8 cellular contexts compared by ENCODE assay signal in genomic region chr7:100127866-100128601, GRCh38. TPM values are rescaled to one million over a fixed set of nuclear protein-coding genes. Genes with fewer than 3 reads are reported as not detected.
DNase-seq lines count a peak whose midpoint lies in the region; ATAC-seq and TF ChIP-seq lines count a peak whose summit lies in the region.

No MANE protein-coding gene starts in this region.

- peak overlapping the region; percentile 94 to 98 for H3K4me3 ChIP-seq in CD4-positive, alpha-beta memory T cell (ENCODE audit: low read length in 2 of 2)
- H3K4me3 ChIP-seq in endodermal cell (ENCODE audit: low read length), result peak overlapping the region; percentile 85

- TF ChIP-seq CTCF in VCaP (conservative IDR thresholded peaks at IDR 0.05) (no peak), endodermal cell (conservative IDR thresholded peaks at IDR 0.05) (no peak)

- intact Hi-C loops in CD4-positive, alpha-beta memory T cell (cut with micrococcal nuclease), result loop anchor here (1.0 to 2.0 kb wide), 3 partner anchors 9 to 79 kb away; partner anchors contain the start of genes CNPY4, TAF6, ZNF3 and ZSCAN21

- peaks cover 19 to 47% (median 30%) of the 10 kb centered on the region in 4 donors for H3K4me1 Mint-ChIP-seq in CD4-positive, alpha-beta memory T cell
- H3K4me1 Mint-ChIP-seq in endodermal cell, result peaks cover 3% of the 10 kb centered on the region
- H3K4me1 Mint-ChIP-seq in natural killer cell treated with Interleukin-12 subunit alpha and Interleukin-12 subunit beta and Interleukin-15 and Interleukin-18, amount 100 ng/mL, for 72 hours (ENCODE audit: low read depth in 2 of 2), result peaks cover 25 to 31% of the 10 kb centered on the region in 2 donors

- H3K27ac ChIP-seq in CD4-positive, alpha-beta memory T cell (ENCODE audit: low read depth, low read length), result peak overlapping the region; percentile 87
- H3K27ac ChIP-seq in VCaP, result peak overlapping the region; percentile 99
- H3K27ac ChIP-seq in endodermal cell (ENCODE audit: low read depth, low read length), result no peak overlapping the region

- POLR2A ChIA-PET in CD4-positive, alpha-beta memory T cell (lab: Charles Lee; ENCODE audit: partially characterized antibody), result interaction anchor here (0.6 to 5.5 kb wide), 14 partner anchors 8 to 513 kb away, joined by 3 to 45 read pairs (median 3); partner anchors contain the start of genes AP4M1, CNPY4, GPC2 and LAMTOR4
- POLR2A ChIA-PET in HEK293T (lab: Yijun Ruan, JAX), result interaction anchor here (0.6 to 1.9 kb wide), 8 partner anchors 13 to 113 kb away, joined by 3 to 14 read pairs (median 4); partner anchors contain the start of genes AP4M1, LAMTOR4, MCM7 and ZKSCAN1

- ATAC-seq in natural killer cell treated with Interleukin-12 subunit alpha and Interleukin-12 subunit beta and Interleukin-15 and Interleukin-18, amount 100 ng/mL, for 72 hours, result no peak

- H3K36me3 ChIP-seq in CD4-positive, alpha-beta memory T cell (ENCODE audit: insufficient read depth, low read length), result peaks cover 9% of the 10 kb centered on the region
- no peaks in the 10 kb centered on the region for H3K36me3 ChIP-seq in endodermal cell (ENCODE audit: control insufficient read depth, insufficient read depth, low read length)

- H3K9ac ChIP-seq in endodermal cell (ENCODE audit: extremely low read depth, low read length, poor library complexity, severe bottlenecking), result peak overlapping the region; percentile 34

- no peaks in the 10 kb centered on the region for H3K27me3 Mint-ChIP-seq in CD4-positive, alpha-beta memory T cell
- peaks cover 27% of the 10 kb centered on the region for H3K27me3 Mint-ChIP-seq in endodermal cell (ENCODE audit: insufficient read depth)
- no peaks in the 10 kb centered on the region for H3K27me3 Mint-ChIP-seq in natural killer cell treated with Interleukin-12 subunit alpha and Interleukin-12 subunit beta and Interleukin-15 and Interleukin-18, amount 100 ng/mL, for 72 hours

- H3K36me3 Mint-ChIP-seq in CD4-positive, alpha-beta memory T cell, result peaks cover 0 to 19% of the 10 kb centered on the region in 2 donors
- peaks cover 2% of the 10 kb centered on the region for H3K36me3 Mint-ChIP-seq in endodermal cell (ENCODE audit: low read depth)
- H3K36me3 Mint-ChIP-seq in natural killer cell treated with Interleukin-12 subunit alpha and Interleukin-12 subunit beta and Interleukin-15 and Interleukin-18, amount 100 ng/mL, for 72 hours, result no peaks in the 10 kb centered on the region

- DNase-seq in CD4-positive, alpha-beta memory T cell, result peak in 3 of 5 donors; percentile 9 to 25 (median 17)
- DNase-seq in HEK293T (ENCODE audit: extremely low spot score), result peak; percentile 35
- peak; percentile 78 for DNase-seq in endodermal cell
- no peak for DNase-seq in natural killer cell treated with Interleukin-12 subunit alpha and Interleukin-12 subunit beta and Interleukin-15 and Interleukin-18, amount 100 ng/mL, for 72 hours (ENCODE audit: low spot score)
- no peak for DNase-seq in NK-92 (lab: John Stamatoyannopoulos, UW; ENCODE audit: unreplicated experiment)
- no peak for DNase-seq in globus pallidus (ENCODE audit: low spot score)
- DNase-seq in HK-2 (ENCODE audit: unreplicated experiment), result no peak

- peak overlapping the region; percentile 77 to 99 (median 80) for H3K4me3 Mint-ChIP-seq in CD4-positive, alpha-beta memory T cell
- peak overlapping the region; percentile 96 for H3K4me3 Mint-ChIP-seq in endodermal cell
- peak overlapping the region; percentile 62 for H3K4me3 Mint-ChIP-seq in natural killer cell treated with Interleukin-12 subunit alpha and Interleukin-12 subunit beta and Interleukin-15 and Interleukin-18, amount 100 ng/mL, for 72 hours

- peak overlapping the region; percentile 54 to 88 (median 85) for H3K27ac Mint-ChIP-seq in CD4-positive, alpha-beta memory T cell
- H3K27ac Mint-ChIP-seq in endodermal cell, result no peak overlapping the region
- H3K27ac Mint-ChIP-seq in natural killer cell treated with Interleukin-12 subunit alpha and Interleukin-12 subunit beta and Interleukin-15 and Interleukin-18, amount 100 ng/mL, for 72 hours, result no peak overlapping the region

- no peaks in the 10 kb centered on the region for H3K9me3 ChIP-seq in CD4-positive, alpha-beta memory T cell (ENCODE audit: control insufficient read depth in 1 of 2, low read length in 2 of 2)
- H3K9me3 ChIP-seq in endodermal cell (ENCODE audit: control insufficient read depth, low read length), result no peaks in the 10 kb centered on the region

- peaks cover 42% of the 10 kb centered on the region for H3K4me1 ChIP-seq in CD4-positive, alpha-beta memory T cell (ENCODE audit: insufficient read depth, low read length)
- H3K4me1 ChIP-seq in endodermal cell (ENCODE audit: control insufficient read depth, insufficient read depth, low read length), result no peaks in the 10 kb centered on the region

- CTCF ChIA-PET in CD4-positive, alpha-beta memory T cell (lab: Charles Lee; ENCODE audit: partially characterized antibody), result interaction anchor here (0.6 to 7.2 kb wide), 12 partner anchors 18 to 215 kb away, joined by 3 to 56 read pairs (median 3); partner anchors contain the start of genes AP4M1, LAMTOR4, MCM7 and TRIM4
- CTCF ChIA-PET in HEK293T (lab: Yijun Ruan, JAX), result interaction anchor here (0.6 kb wide), 1 partner anchor 45 kb away, joined by 3 read pairs; no protein-coding TSS in a partner anchor

- peaks cover 0 to 3% (median 0%) of the 10 kb centered on the region in 8 donors for H3K9me3 Mint-ChIP-seq in CD4-positive, alpha-beta memory T cell
- H3K9me3 Mint-ChIP-seq in endodermal cell, result no peaks in the 10 kb centered on the region
- no peaks in the 10 kb centered on the region for H3K9me3 Mint-ChIP-seq in natural killer cell treated with Interleukin-12 subunit alpha and Interleukin-12 subunit beta and Interleukin-15 and Interleukin-18, amount 100 ng/mL, for 72 hours

- WGBS in endodermal cell (ENCODE audit: insufficient coverage in 1 of 2, insufficient read length in 1 of 2), 2 experiments, result 11 to 17% methylated on average over 21 to 37 of the region's 37 CpGs

- no peaks in the 10 kb centered on the region for H3K27me3 ChIP-seq in CD4-positive, alpha-beta memory T cell (ENCODE audit: insufficient read depth, low read length)
- peaks cover 12% of the 10 kb centered on the region for H3K27me3 ChIP-seq in endodermal cell (ENCODE audit: control insufficient read depth, insufficient read depth, low read length, poor library complexity, severe bottlenecking)

TF ChIP-seq in HEK293T, 16 proteins besides CTCF, POLR2A, EP300 and RAD21 (continues in another document):
- TF ChIP-seq ARNT (IDR thresholded peaks at IDR 0.05) (no peak), FOXM1 (IDR thresholded peaks at IDR 0.05; ENCODE audit: borderline replicate concordance) (no peak), TARDBP (IDR thresholded peaks at IDR 0.05) (no peak), ZNF384 (IDR thresholded peaks at IDR 0.05) (no peak), ELF4 (IDR thresholded peaks at IDR 0.05) (no peak), LEF1 (IDR thresholded peaks at IDR 0.05; ENCODE audit: borderline replicate concordance) (no peak), FOXK2 (IDR thresholded peaks at IDR 0.05) (no peak), NFRKB (IDR thresholded peaks at IDR 0.05) (no peak), BHLHE40 (IDR thresholded peaks at IDR 0.05; ENCODE audit: borderline replicate concordance) (no peak), PKNOX1 (IDR thresholded peaks at IDR 0.05) (no peak), FOXA1 (IDR thresholded peaks at IDR 0.05) (no peak), HDGF (IDR thresholded peaks at IDR 0.05; ENCODE audit: borderline replicate concordance) (no peak)

RNA-seq across cellular contexts. Expression of gene MBLAC1, which starts 1.3 kb away (rescaled TPM):
- 1 to 10 TPM; 6.4 to 6.8 TPM for total RNA-seq in CD4-positive, alpha-beta memory T cell
- 1 to 10 TPM in 1 of 2 donors, under 1 TPM in 1; 0.77 to 1.2 TPM for polyA plus RNA-seq in CD4-positive, alpha-beta memory T cell
- 1 to 10 TPM; 1.3 to 1.4 TPM for total RNA-seq in endodermal cell
- polyA plus RNA-seq in endodermal cell (2013, experiment 1 of 2), result 1.2 TPM
- polyA plus RNA-seq in endodermal cell (2013, experiment 2 of 2), result 0.99 TPM
- total RNA-seq in natural killer cell treated with Interleukin-12 subunit alpha and Interleukin-12 subunit beta and Interleukin-15 and Interleukin-18, amount 100 ng/mL, for 72 hours, result 1 to 10 TPM; 3.4 to 6.5 TPM

RNA-seq across cellular contexts. Expression of gene CNPY4, which starts 8.6 kb away (rescaled TPM):
- 10 to 100 TPM; 69.0 to 69.8 TPM for total RNA-seq in CD4-positive, alpha-beta memory T cell
- polyA plus RNA-seq in CD4-positive, alpha-beta memory T cell, result 10 to 100 TPM; 14.8 to 24.8 TPM
- 10 to 100 TPM; 16.2 to 19.4 TPM for total RNA-seq in endodermal cell
- 28.6 TPM for polyA plus RNA-seq in endodermal cell (2013, experiment 1 of 2)
- 24.1 TPM for polyA plus RNA-seq in endodermal cell (2013, experiment 2 of 2)
- total RNA-seq in natural killer cell treated with Interleukin-12 subunit alpha and Interleukin-12 subunit beta and Interleukin-15 and Interleukin-18, amount 100 ng/mL, for 72 hours, result 10 to 100 TPM; 17.5 to 19.1 TPM

RNA-seq across cellular contexts. Expression of gene TAF6, which starts 8.9 kb away (rescaled TPM):
- total RNA-seq in CD4-positive, alpha-beta memory T cell, result 10 to 100 TPM; 61.6 to 62.2 TPM
- polyA plus RNA-seq in CD4-positive, alpha-beta memory T cell, result 10 to 100 TPM; 25.3 to 35.2 TPM
- 100 to 1,000 TPM in 1 of 2 donors, 10 to 100 TPM in 1; 83.1 to 113 TPM for total RNA-seq in endodermal cell
- 82.4 TPM for polyA plus RNA-seq in endodermal cell (2013, experiment 1 of 2)
- 77.9 TPM for polyA plus RNA-seq in endodermal cell (2013, experiment 2 of 2)
- 10 to 100 TPM; 46.3 to 69.1 TPM for total RNA-seq in natural killer cell treated with Interleukin-12 subunit alpha and Interleukin-12 subunit beta and Interleukin-15 and Interleukin-18, amount 100 ng/mL, for 72 hours

RNA-seq across cellular contexts. Expression of gene LAMTOR4, which starts 20.7 kb away (rescaled TPM):
- 100 to 1,000 TPM; 178 to 189 TPM for total RNA-seq in CD4-positive, alpha-beta memory T cell
- polyA plus RNA-seq in CD4-positive, alpha-beta memory T cell, result 100 to 1,000 TPM; 423 to 501 TPM
- total RNA-seq in endodermal cell, result 100 to 1,000 TPM; 155 to 188 TPM
- 146 TPM for polyA plus RNA-seq in endodermal cell (2013, experiment 1 of 2)
- polyA plus RNA-seq in endodermal cell (2013, experiment 2 of 2), result 131 TPM
- 100 to 1,000 TPM; 124 to 145 TPM for total RNA-seq in natural killer cell treated with Interleukin-12 subunit alpha and Interleukin-12 subunit beta and Interleukin-15 and Interleukin-18, amount 100 ng/mL, for 72 hours

RNA-seq across cellular contexts. Expression of gene AP4M1, which starts 26.6 kb away (rescaled TPM):
- 10 to 100 TPM; 12.1 to 14.9 TPM for total RNA-seq in CD4-positive, alpha-beta memory T cell
- polyA plus RNA-seq in CD4-positive, alpha-beta memory T cell, result 1 to 10 TPM; 3.2 to 4.3 TPM
- total RNA-seq in endodermal cell, result 10 to 100 TPM; 26.3 to 31.5 TPM
- 28.5 TPM for polyA plus RNA-seq in endodermal cell (2013, experiment 1 of 2)
- 26.7 TPM for polyA plus RNA-seq in endodermal cell (2013, experiment 2 of 2)
- 10 to 100 TPM in 1 of 2 donors, 1 to 10 TPM in 1; 8.9 to 16.9 TPM for total RNA-seq in natural killer cell treated with Interleukin-12 subunit alpha and Interleukin-12 subunit beta and Interleukin-15 and Interleukin-18, amount 100 ng/mL, for 72 hours

Comparison
In these comparisons a context has a peak if more than half of its experiments do, and no peak if none do; other contexts are left out.
1. DNase-seq: peak in CD4-positive, alpha-beta memory T cell (3 of 5), HEK293T (single experiment) and endodermal cell (single experiment); none in natural killer cell treated with Interleukin-12 subunit alpha and Interleukin-12 subunit beta and Interleukin-15 and Interleukin-18, amount 100 ng/mL, for 72 hours (single experiment), NK-92 (single experiment), globus pallidus (single experiment) and HK-2 (single experiment).
2. H3K27ac Mint-ChIP-seq: peak in CD4-positive, alpha-beta memory T cell (7 of 7); none in endodermal cell (single experiment) and natural killer cell treated with Interleukin-12 subunit alpha and Interleukin-12 subunit beta and Interleukin-15 and Interleukin-18, amount 100 ng/mL, for 72 hours (0 of 2).
3. Peak in every context shown above with its lines, with median percentiles within 50 percentile points of each other: H3K4me3 Mint-ChIP-seq.